ENCODE assay signal across 8 cellular contexts in genomic region chr5:73446631-73447233, GRCh38. TPM values are rescaled to one million over a fixed set of nuclear protein-coding genes. Genes with fewer than 3 reads are reported as not detected.
DNase-seq lines count a peak whose midpoint lies in the region; ATAC-seq and TF ChIP-seq lines count a peak whose summit lies in the region.

No MANE protein-coding gene starts in this region.

- peaks cover 29% of the 10 kb centered on the region for H3K4me1 ChIP-seq in BLaER1
- H3K4me1 ChIP-seq in lung (ENCODE audit: control insufficient read depth in 2 of 2, insufficient read depth in 2 of 2, low read length in 2 of 2): peaks cover 4 to 17% of the 10 kb centered on the region in 2 donors

- H3K9ac ChIP-seq in BLaER1: no peak overlapping the region

- H3K9me3 ChIP-seq in BLaER1 (peaks cover 25% of the 10 kb centered on the region), lung (ENCODE audit: control insufficient read depth in 2 of 2, insufficient read depth in 1 of 2, low read length in 1 of 2) (peaks cover 0 to 10% of the 10 kb centered on the region in 2 donors)

- peak overlapping the region; percentile 94 for H3K4me2 ChIP-seq in BLaER1

- H3K4me3 ChIP-seq in BLaER1 (peak overlapping the region; percentile 68), lung (peak overlapping the region; percentile 8)

- H3K36me3 ChIP-seq in BLaER1 (no peaks in the 10 kb centered on the region), lung (ENCODE audit: control insufficient read depth in 2 of 2, insufficient read depth in 2 of 2, low read length in 2 of 2) (no peaks in the 10 kb centered on the region)

- peaks cover 100% of the 10 kb centered on the region for H4K20me1 ChIP-seq in BLaER1

- H3K27ac ChIP-seq in BLaER1 (no peak overlapping the region), lung (ENCODE audit: low read depth in 1 of 2, low read length in 1 of 2) (no peak overlapping the region)

- H3K27me3 ChIP-seq in BLaER1 (peaks cover 100% of the 10 kb centered on the region), lung (ENCODE audit: control insufficient read depth, insufficient read depth) (peaks cover 9% of the 10 kb centered on the region)

- 4 to 5% methylated on average over 55 to 66 of the region's 66 CpGs for WGBS in lung, 2 donors

- peaks cover 3% of the 10 kb centered on the region for H3K36me3 Mint-ChIP-seq in activated naive CD8-positive, alpha-beta T cell treated with anti-CD3 and anti-CD28 coated beads, Interleukin-2, amount 50 U/mL, for 24 hours (ENCODE audit: low read depth)

- H3K4me1 Mint-ChIP-seq in activated naive CD8-positive, alpha-beta T cell treated with anti-CD3 and anti-CD28 coated beads, Interleukin-2, amount 50 U/mL, for 24 hours: peaks cover 19% of the 10 kb centered on the region

- DNase-seq in activated naive CD8-positive, alpha-beta T cell treated with anti-CD3 and anti-CD28 coated beads, Interleukin-2, amount 50 U/mL, for 24 hours: peak; percentile 12
- DNase-seq in lung (ENCODE audit: low spot score): no peak
- DNase-seq in NCI-H446 treated with DMSO at 0.1 percent for 48 hours (lab: John Stamatoyannopoulos, UW): no peak
- no peak for DNase-seq in NK-92 (lab: John Stamatoyannopoulos, UW; ENCODE audit: unreplicated experiment)

- no peak for TF ChIP-seq CTCF in lung (IDR thresholded peaks at IDR 0.05; ENCODE audit: control extremely low read depth, extremely low read depth)

- peak; percentile 2 for ATAC-seq in HG02678 (IDR thresholded peaks at IDR 0.05; ENCODE audit: unreplicated experiment)
- no peak for ATAC-seq in activated naive CD8-positive, alpha-beta T cell treated with anti-CD3 and anti-CD28 coated beads, Interleukin-2, amount 50 U/mL, for 24 hours
- ATAC-seq in lung (ENCODE audit: insufficient read depth, low FRiP score): no peak
- no peak for ATAC-seq in HG03045 (IDR thresholded peaks at IDR 0.05; ENCODE audit: unreplicated experiment)
- ATAC-seq in GM19463 (IDR thresholded peaks at IDR 0.05; ENCODE audit: unreplicated experiment): no peak

- H3K4me3 Mint-ChIP-seq in activated naive CD8-positive, alpha-beta T cell treated with anti-CD3 and anti-CD28 coated beads, Interleukin-2, amount 50 U/mL, for 24 hours: peak overlapping the region; percentile 59

- H3K27me3 Mint-ChIP-seq in activated naive CD8-positive, alpha-beta T cell treated with anti-CD3 and anti-CD28 coated beads, Interleukin-2, amount 50 U/mL, for 24 hours: peaks cover 84% of the 10 kb centered on the region

- peaks cover 9% of the 10 kb centered on the region for H3K9me3 Mint-ChIP-seq in activated naive CD8-positive, alpha-beta T cell treated with anti-CD3 and anti-CD28 coated beads, Interleukin-2, amount 50 U/mL, for 24 hours

- H3K27ac Mint-ChIP-seq in activated naive CD8-positive, alpha-beta T cell treated with anti-CD3 and anti-CD28 coated beads, Interleukin-2, amount 50 U/mL, for 24 hours: peak overlapping the region; percentile 39

RNA-seq across cellular contexts. Expression of gene FOXD1, which starts 1.8 kb away (rescaled TPM):
- under 1 TPM; 0.37 to 0.46 TPM for total RNA-seq in lung
- under 1 TPM; 0.20 to 0.22 TPM for polyA plus RNA-seq in lung

RNA-seq across cellular contexts. Expression of gene BTF3, which starts 51.5 kb away (rescaled TPM):
- total RNA-seq in lung: 100 to 1,000 TPM; 370 to 527 TPM
- 100 to 1,000 TPM; 504 to 645 TPM for polyA plus RNA-seq in lung
